1 cellular context compared by ENCODE assay signal in genomic region chr2:157842106-157842879, GRCh38.
TF ChIP-seq lines count a peak whose summit lies in the region.

No MANE protein-coding gene starts in this region.

TF ChIP-seq in HepG2, 621 proteins besides CTCF, POLR2A, EP300 and RAD21 (continued from another document):
- TF ChIP-seq, protein P1, sequence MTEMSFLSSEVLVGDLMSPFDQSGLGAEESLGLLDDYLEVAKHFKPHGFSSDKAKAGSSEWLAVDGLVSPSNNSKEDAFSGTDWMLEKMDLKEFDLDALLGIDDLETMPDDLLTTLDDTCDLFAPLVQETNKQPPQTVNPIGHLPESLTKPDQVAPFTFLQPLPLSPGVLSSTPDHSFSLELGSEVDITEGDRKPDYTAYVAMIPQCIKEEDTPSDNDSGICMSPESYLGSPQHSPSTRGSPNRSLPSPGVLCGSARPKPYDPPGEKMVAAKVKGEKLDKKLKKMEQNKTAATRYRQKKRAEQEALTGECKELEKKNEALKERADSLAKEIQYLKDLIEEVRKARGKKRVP (CRISPR knock-in tag; IDR thresholded peaks at IDR 0.05) = peak in 1 of 2 experiments; percentile 49; a peak in 1 of 4 replicates
- TF ChIP-seq ZMYM3 (CRISPR knock-in tag; IDR thresholded peaks at IDR 0.05) (peak; percentile 18; the same call in 1 of the 2 replicates), ATF7 (IDR thresholded peaks at IDR 0.05) (peak; percentile 7; the same call in 1 of the 2 replicates), ATF7 (CRISPR knock-in tag; IDR thresholded peaks at IDR 0.05) (no peak), ZNF205 (CRISPR knock-in tag; IDR thresholded peaks at IDR 0.05) (0 out of 2 replicates have a peak, but pooled peaks have one; percentile 53), CEBPB (IDR thresholded peaks at IDR 0.05; ENCODE audit: borderline replicate concordance, low read depth, low read length) (peak; percentile 71; the same call in 1 of the 2 replicates), NCOR1 (IDR thresholded peaks at IDR 0.05; ENCODE audit: borderline replicate concordance, low read length) (0 out of 2 replicates have a peak, but pooled peaks have one; percentile 32), CEBPG (CRISPR knock-in tag; IDR thresholded peaks at IDR 0.05) (peak; percentile 68)
- TF ChIP-seq, protein P2, sequence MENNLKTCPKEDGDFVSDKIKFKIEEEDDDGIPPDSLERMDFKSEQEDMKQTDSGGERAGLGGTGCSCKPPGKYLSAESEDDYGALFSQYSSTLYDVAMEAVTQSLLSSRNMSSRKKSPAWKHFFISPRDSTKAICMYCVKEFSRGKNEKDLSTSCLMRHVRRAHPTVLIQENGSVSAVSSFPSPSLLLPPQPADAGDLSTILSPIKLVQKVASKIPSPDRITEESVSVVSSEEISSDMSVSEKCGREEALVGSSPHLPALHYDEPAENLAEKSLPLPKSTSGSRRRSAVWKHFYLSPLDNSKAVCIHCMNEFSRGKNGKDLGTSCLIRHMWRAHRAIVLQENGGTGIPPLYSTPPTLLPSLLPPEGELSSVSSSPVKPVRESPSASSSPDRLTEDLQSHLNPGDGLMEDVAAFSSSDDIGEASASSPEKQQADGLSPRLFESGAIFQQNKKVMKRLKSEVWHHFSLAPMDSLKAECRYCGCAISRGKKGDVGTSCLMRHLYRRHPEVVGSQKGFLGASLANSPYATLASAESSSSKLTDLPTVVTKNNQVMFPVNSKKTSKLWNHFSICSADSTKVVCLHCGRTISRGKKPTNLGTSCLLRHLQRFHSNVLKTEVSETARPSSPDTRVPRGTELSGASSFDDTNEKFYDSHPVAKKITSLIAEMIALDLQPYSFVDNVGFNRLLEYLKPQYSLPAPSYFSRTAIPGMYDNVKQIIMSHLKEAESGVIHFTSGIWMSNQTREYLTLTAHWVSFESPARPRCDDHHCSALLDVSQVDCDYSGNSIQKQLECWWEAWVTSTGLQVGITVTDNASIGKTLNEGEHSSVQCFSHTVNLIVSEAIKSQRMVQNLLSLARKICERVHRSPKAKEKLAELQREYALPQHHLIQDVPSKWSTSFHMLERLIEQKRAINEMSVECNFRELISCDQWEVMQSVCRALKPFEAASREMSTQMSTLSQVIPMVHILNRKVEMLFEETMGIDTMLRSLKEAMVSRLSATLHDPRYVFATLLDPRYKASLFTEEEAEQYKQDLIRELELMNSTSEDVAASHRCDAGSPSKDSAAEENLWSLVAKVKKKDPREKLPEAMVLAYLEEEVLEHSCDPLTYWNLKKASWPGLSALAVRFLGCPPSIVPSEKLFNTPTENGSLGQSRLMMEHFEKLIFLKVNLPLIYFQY (CRISPR knock-in tag; IDR thresholded peaks at IDR 0.05; ENCODE audit: borderline replicate concordance) = no peak
TF ChIP-seq in HepG2: peak in this region for 9.
